Comparison of ENCODE assay signal across 8 cellular contexts in genomic region chr2:157182834-157183396, GRCh38.
DNase-seq lines count a peak whose midpoint lies in the region; ATAC-seq and TF ChIP-seq lines count a peak whose summit lies in the region.

No MANE protein-coding gene starts in this region.

- no peaks in the 10 kb centered on the region for H3K4me1 ChIP-seq in naive thymus-derived CD4-positive, alpha-beta T cell (ENCODE audit: control insufficient read depth in 2 of 2, insufficient read depth in 2 of 2, low read length in 2 of 2)
- no peaks in the 10 kb centered on the region for H3K4me1 ChIP-seq in MM.1S (ENCODE audit: low read length)

- no peaks in the 10 kb centered on the region for H3K9me2 ChIP-seq in MM.1S (replicated peaks; ENCODE audit: insufficient read depth, low read length)

- H3K9me3 ChIP-seq in naive thymus-derived CD4-positive, alpha-beta T cell (ENCODE audit: control insufficient read depth in 2 of 3, low read length in 3 of 3) = no peaks in the 10 kb centered on the region
- no peaks in the 10 kb centered on the region for H3K9me3 ChIP-seq in MM.1S (replicated peaks; ENCODE audit: insufficient read depth, low read length)
- no peaks in the 10 kb centered on the region for H3K9me3 ChIP-seq in WERI-Rb-1 (ENCODE audit: severe bottlenecking)

- H3K4me2 ChIP-seq in MM.1S (ENCODE audit: low read depth, low read length) = no peak overlapping the region

- TF ChIP-seq POLR2A in NB4 (IDR thresholded peaks at IDR 0.05; ENCODE audit: extremely low read depth, insufficient read length) = no peak

- H4K20me1 ChIP-seq in MM.1S (ENCODE audit: insufficient read depth, low read length) = no peaks in the 10 kb centered on the region

- H3K4me3 ChIP-seq in NB4 (ENCODE audit: low read depth, low read length) = no peak overlapping the region
- H3K4me3 ChIP-seq in naive thymus-derived CD4-positive, alpha-beta T cell (ENCODE audit: low read length) = no peak overlapping the region
- no peak overlapping the region for H3K4me3 ChIP-seq in MM.1S (ENCODE audit: low read length)
- H3K4me3 ChIP-seq in WERI-Rb-1 (ENCODE audit: low read depth, low read length) = no peak overlapping the region

- POLR2A ChIA-PET in naive thymus-derived CD4-positive, alpha-beta T cell (lab: Charles Lee) = no interaction called here

- H3K79me2 ChIP-seq in MM.1S (ENCODE audit: low read length) = no peaks in the 10 kb centered on the region

- no peaks in the 10 kb centered on the region for H3K27me3 ChIP-seq in naive thymus-derived CD4-positive, alpha-beta T cell (ENCODE audit: control insufficient read depth in 2 of 2, insufficient read depth in 2 of 2, low read length in 2 of 2)
- no peaks in the 10 kb centered on the region for H3K27me3 ChIP-seq in MM.1S (replicated peaks; ENCODE audit: insufficient read depth, low read length)
- H3K27me3 ChIP-seq in WERI-Rb-1 (ENCODE audit: insufficient read depth, low read depth, severe bottlenecking) = no peaks in the 10 kb centered on the region

- H3K9ac ChIP-seq in MM.1S (ENCODE audit: low read length) = no peak overlapping the region

- intact Hi-C loops in naive thymus-derived CD4-positive, alpha-beta T cell (cut with micrococcal nuclease) = no loop called here

- peaks cover 0 to 7% (median 0%) of the 10 kb centered on the region in 7 donors for H3K4me1 Mint-ChIP-seq in naive thymus-derived CD4-positive, alpha-beta T cell

- DNase-seq in DMS153 (lab: John Stamatoyannopoulos, UW) (peak; percentile 55), NB4 (ENCODE audit: low read depth) (peak; percentile 18), brain pericyte (ENCODE audit: low read depth, low spot score) (peak; percentile 68), OCI-M1 (lab: John Stamatoyannopoulos, UW) (no peak), MM.1S (no peak), WERI-Rb-1 (no peak)
- no peak for DNase-seq in naive thymus-derived CD4-positive, alpha-beta T cell
- DNase-seq in activated T-cell treated with anti-CD3 and anti-CD28 coated beads, Interleukin-2, amount 50 U/mL, for 48 hours = no peak

- H3K27ac Mint-ChIP-seq in naive thymus-derived CD4-positive, alpha-beta T cell = peak overlapping the region in 1 of 9 donors; percentile 15

- no peaks in the 10 kb centered on the region for H3K36me3 ChIP-seq in naive thymus-derived CD4-positive, alpha-beta T cell (ENCODE audit: control insufficient read depth in 2 of 3, insufficient read depth in 3 of 3, low read length in 3 of 3)
- no peaks in the 10 kb centered on the region for H3K36me3 ChIP-seq in MM.1S (replicated peaks; ENCODE audit: insufficient read depth, low read length)
- no peaks in the 10 kb centered on the region for H3K36me3 ChIP-seq in WERI-Rb-1

- no peaks in the 10 kb centered on the region for H3K36me3 Mint-ChIP-seq in naive thymus-derived CD4-positive, alpha-beta T cell

- H3K4me3 Mint-ChIP-seq in naive thymus-derived CD4-positive, alpha-beta T cell = no peak overlapping the region

- ATAC-seq in naive thymus-derived CD4-positive, alpha-beta T cell = peak; percentile 67

- H3F3A ChIP-seq in MM.1S (ENCODE audit: insufficient read depth, low read length) = no peaks in the 10 kb centered on the region

- peaks cover 0 to 2% (median 0%) of the 10 kb centered on the region in 11 donors for H3K9me3 Mint-ChIP-seq in naive thymus-derived CD4-positive, alpha-beta T cell

- no peak overlapping the region for H3K27ac ChIP-seq in naive thymus-derived CD4-positive, alpha-beta T cell (ENCODE audit: low read depth, low read length)
- no peak overlapping the region for H3K27ac ChIP-seq in MM.1S (ENCODE audit: low read length)
- no peak overlapping the region for H3K27ac ChIP-seq in WERI-Rb-1

- TF ChIP-seq CTCF in NB4 (IDR thresholded peaks at IDR 0.05; ENCODE audit: low read depth, low read length) (no peak), MM.1S (IDR thresholded peaks at IDR 0.05; ENCODE audit: low read length) (no peak), WERI-Rb-1 (IDR thresholded peaks at IDR 0.05; ENCODE audit: low read depth, low read length) (no peak)

- CTCF ChIA-PET in naive thymus-derived CD4-positive, alpha-beta T cell (lab: Charles Lee) = no interaction called here

- peaks cover 4 to 6% (median 5%) of the 10 kb centered on the region in 5 donors for H3K27me3 Mint-ChIP-seq in naive thymus-derived CD4-positive, alpha-beta T cell

- H2AFZ ChIP-seq in MM.1S (ENCODE audit: low read length) = no peak overlapping the region

Comparison
In these comparisons a context has a peak if more than half of its experiments do, and no peak if none do; other contexts are left out.
1. DNase-seq: peak in DMS153 (single experiment), NB4 (single experiment) and brain pericyte (single experiment); none in naive thymus-derived CD4-positive, alpha-beta T cell (0 of 9), OCI-M1 (single experiment), activated T-cell treated with anti-CD3 and anti-CD28 coated beads, Interleukin-2, amount 50 U/mL, for 48 hours (0 of 2), MM.1S (single experiment) and WERI-Rb-1 (single experiment).